Comparison of ENCODE assay signal across 1 cellular context in the genomic region with DNA sequence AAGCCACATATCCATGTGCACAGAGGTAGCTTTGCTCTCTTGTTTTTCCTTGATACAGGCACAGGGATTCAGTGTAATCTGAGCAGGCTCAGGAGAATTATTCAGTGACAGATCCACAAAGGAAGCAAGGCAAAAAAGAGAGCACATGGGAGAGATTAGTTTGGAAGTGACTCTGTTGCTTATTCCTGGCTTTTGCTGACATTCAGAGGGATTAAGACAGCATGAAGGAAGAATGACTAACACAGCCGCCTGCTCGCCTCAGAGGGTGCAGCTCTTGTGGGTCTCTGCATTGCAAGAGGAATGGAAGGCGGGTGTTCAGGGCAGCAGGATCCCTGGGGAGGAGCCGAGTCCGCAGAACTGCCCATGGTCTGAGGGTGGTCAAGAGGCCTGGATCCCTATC.
TF ChIP-seq lines count a peak whose summit lies in the region.

No MANE protein-coding gene starts in this region.

TF ChIP-seq in GM23338, 12 proteins besides CTCF, POLR2A, EP300 and RAD21 (continued from another document):
- TF ChIP-seq, protein P1, sequence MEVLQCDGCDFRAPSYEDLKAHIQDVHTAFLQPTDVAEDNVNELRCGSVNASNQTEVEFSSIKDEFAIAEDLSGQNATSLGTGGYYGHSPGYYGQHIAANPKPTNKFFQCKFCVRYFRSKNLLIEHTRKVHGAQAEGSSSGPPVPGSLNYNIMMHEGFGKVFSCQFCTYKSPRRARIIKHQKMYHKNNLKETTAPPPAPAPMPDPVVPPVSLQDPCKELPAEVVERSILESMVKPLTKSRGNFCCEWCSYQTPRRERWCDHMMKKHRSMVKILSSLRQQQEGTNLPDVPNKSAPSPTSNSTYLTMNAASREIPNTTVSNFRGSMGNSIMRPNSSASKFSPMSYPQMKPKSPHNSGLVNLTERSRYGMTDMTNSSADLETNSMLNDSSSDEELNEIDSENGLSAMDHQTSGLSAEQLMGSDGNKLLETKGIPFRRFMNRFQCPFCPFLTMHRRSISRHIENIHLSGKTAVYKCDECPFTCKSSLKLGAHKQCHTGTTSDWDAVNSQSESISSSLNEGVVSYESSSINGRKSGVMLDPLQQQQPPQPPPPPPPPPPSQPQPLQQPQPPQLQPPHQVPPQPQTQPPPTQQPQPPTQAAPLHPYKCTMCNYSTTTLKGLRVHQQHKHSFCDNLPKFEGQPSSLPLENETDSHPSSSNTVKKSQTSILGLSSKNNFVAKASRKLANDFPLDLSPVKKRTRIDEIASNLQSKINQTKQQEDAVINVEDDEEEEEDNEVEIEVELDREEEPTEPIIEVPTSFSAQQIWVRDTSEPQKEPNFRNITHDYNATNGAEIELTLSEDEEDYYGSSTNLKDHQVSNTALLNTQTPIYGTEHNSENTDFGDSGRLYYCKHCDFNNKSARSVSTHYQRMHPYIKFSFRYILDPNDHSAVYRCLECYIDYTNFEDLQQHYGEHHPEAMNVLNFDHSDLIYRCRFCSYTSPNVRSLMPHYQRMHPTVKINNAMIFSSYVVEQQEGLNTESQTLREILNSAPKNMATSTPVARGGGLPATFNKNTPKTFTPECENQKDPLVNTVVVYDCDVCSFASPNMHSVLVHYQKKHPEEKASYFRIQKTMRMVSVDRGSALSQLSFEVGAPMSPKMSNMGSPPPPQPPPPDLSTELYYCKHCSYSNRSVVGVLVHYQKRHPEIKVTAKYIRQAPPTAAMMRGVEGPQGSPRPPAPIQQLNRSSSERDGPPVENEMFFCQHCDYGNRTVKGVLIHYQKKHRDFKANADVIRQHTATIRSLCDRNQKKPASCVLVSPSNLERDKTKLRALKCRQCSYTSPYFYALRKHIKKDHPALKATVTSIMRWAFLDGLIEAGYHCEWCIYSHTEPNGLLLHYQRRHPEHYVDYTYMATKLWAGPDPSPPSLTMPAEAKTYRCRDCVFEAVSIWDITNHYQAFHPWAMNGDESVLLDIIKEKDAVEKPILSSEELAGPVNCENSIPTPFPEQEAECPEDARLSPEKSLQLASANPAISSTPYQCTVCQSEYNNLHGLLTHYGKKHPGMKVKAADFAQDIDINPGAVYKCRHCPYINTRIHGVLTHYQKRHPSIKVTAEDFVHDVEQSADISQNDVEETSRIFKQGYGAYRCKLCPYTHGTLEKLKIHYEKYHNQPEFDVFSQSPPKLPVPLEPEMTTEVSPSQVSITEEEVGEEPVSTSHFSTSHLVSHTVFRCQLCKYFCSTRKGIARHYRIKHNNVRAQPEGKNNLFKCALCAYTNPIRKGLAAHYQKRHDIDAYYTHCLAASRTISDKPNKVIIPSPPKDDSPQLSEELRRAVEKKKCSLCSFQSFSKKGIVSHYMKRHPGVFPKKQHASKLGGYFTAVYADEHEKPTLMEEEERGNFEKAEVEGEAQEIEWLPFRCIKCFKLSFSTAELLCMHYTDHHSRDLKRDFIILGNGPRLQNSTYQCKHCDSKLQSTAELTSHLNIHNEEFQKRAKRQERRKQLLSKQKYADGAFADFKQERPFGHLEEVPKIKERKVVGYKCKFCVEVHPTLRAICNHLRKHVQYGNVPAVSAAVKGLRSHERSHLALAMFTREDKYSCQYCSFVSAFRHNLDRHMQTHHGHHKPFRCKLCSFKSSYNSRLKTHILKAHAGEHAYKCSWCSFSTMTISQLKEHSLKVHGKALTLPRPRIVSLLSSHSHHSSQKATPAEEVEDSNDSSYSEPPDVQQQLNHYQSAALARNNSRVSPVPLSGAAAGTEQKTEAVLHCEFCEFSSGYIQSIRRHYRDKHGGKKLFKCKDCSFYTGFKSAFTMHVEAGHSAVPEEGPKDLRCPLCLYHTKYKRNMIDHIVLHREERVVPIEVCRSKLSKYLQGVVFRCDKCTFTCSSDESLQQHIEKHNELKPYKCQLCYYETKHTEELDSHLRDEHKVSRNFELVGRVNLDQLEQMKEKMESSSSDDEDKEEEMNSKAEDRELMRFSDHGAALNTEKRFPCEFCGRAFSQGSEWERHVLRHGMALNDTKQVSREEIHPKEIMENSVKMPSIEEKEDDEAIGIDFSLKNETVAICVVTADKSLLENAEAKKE (CRISPR knock-in tag; IDR thresholded peaks at IDR 0.05) = no peak
- TF ChIP-seq CREB1 (CRISPR knock-in tag; IDR thresholded peaks at IDR 0.05; ENCODE audit: low read depth) (no peak), EZH2 (IDR thresholded peaks at IDR 0.05; ENCODE audit: low read depth, unreplicated experiment) (no peak)
